In the genomic region with DNA sequence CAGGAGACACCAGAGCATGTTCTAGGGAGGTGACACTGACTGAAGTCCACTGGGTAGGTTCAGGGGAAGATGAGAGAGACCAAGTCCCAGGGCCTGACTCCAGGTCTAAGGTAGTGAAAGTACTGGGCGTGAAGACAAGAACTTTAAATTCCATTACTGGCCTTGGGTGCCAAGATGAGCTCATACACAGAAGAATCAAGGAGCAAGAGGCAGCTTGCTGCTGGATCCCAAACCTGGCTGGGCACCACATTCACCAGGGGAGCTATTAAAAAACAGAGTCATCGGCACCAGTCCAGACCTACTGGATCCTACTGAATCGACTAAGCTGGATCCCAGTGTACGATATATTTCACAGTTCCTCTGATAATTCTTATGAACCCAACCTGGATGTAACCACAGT, we compare ENCODE assay signal across 23 cellular contexts.
"Had no signal": no experiment of that assay in that cellular context is flagged by ENCODE, and none has a peak within 500 bp of the region (broad histone marks: within the 10 kb centered on the region; RNA-seq: fewer than 3 reads in every experiment).

No MANE protein-coding gene starts in this region.

- H3K27me3 ChIP-seq: right atrium auricular region, tibial nerve, uterus had no signal

- H3K4me3 ChIP-seq: coronary artery, esophagus muscularis mucosa, lung, right atrium auricular region, tibial nerve, uterus had no signal

- H3K9me3 ChIP-seq: esophagus muscularis mucosa, right atrium auricular region, tibial nerve, uterus had no signal

- H3K36me3 ChIP-seq: esophagus muscularis mucosa, right atrium auricular region, tibial nerve, uterus had no signal

- H3K4me1 ChIP-seq: right atrium auricular region, uterus had no signal

- ATAC-seq: activated CD4-positive, CD25-positive, alpha-beta regulatory T cell treated with anti-CD3 and anti-CD28 coated beads, Interleukin-2, amount 50 U/mL, for 24 hours; activated naive CD8-positive, alpha-beta T cell treated with anti-CD3 and anti-CD28 coated beads, Interleukin-2, amount 50 U/mL, for 24 hours; activated T-cell treated with anti-CD3 and anti-CD28 coated beads, Interleukin-2, amount 50 U/mL, for 4 hours; left lobe of liver had no signal

- DNase-seq: activated CD4-positive, alpha-beta T cell treated with anti-CD3 and anti-CD28 coated beads, Interleukin-2, amount 50 U/mL, for 1 hour; activated CD8-positive, alpha-beta memory T cell treated with anti-CD3 and anti-CD28 coated beads, Interleukin-2, amount 50 U/mL, for 4 hours; activated naive CD4-positive, alpha-beta T cell treated with anti-CD3 and anti-CD28 coated beads for 36 hours; activated naive CD8-positive, alpha-beta T cell treated with anti-CD3 and anti-CD28 coated beads, Interleukin-2, amount 50 U/mL, for 24 hours; activated T-cell treated with anti-CD3 and anti-CD28 coated beads, Interleukin-2, amount 50 U/mL, for 4 hours; anterior cingulate cortex; foreskin fibroblast; glutamatergic neuron; hypothalamus; kidney; nephron progenitor cell; occipital lobe; stimulated activated CD4-positive, alpha-beta T cell treated with anti-CD3 and anti-CD28 coated beads, Interleukin-2, amount 100 ng/mL, for 24 hours; stimulated activated naive CD4-positive, alpha-beta T cell treated with Interleukin-2 at 50 U/mL for 16 hours; T1000; uterus had no signal

- H3K27ac ChIP-seq: coronary artery, esophagus muscularis mucosa, right atrium auricular region, tibial nerve, uterus had no signal
